9 cellular contexts compared by ENCODE assay signal in the genomic region with DNA sequence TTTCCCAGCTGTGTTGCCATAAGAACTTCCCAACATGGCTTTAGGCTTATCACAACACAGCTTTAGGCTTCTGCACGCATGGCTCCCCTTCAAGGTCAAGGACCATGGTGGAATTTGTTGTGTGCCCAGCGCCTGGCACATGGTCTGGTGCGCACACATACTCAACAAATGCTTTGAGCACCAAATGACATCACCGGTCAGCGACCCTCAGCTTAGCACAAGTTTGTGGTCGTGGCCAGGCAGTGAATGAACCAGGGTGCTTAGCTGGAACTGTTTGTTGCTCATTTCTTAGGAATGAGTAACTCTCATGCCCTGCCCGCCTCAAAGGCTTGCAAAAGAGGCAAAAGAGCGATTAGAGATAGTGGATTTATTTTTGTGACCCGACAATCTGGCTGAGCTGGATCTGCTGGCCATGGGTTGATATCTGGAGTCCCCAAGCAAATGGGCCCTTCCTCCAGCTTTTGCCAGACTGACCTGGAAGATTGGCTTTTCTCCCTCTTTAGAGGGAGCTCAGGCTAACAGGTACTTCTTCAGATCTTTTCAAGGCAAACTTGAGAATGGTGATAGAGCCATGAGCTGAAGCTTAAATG. TPM values are rescaled to one million over a fixed set of nuclear protein-coding genes. Genes with fewer than 3 reads are reported as not detected.
DNase-seq lines count a peak whose midpoint lies in the region; ATAC-seq and TF ChIP-seq lines count a peak whose summit lies in the region.
"Had no signal": no experiment of that assay in that cellular context is flagged by ENCODE, and none has a peak within 500 bp of the region (broad histone marks: within the 10 kb centered on the region; RNA-seq: fewer than 3 reads in every experiment).

No MANE protein-coding gene starts in this region.

- 61 to 71% (median 66%) methylated on average over 8 to 9 of the region's 9 CpGs for WGBS in adrenal gland, 4 donors

- no peaks in the 10 kb centered on the region for H3K36me3 ChIP-seq in adrenal gland (replicated peaks in 1 of 2)
- H3K36me3 ChIP-seq in tibial artery: no peaks in the 10 kb centered on the region

- DNase-seq in HS-27A (ENCODE audit: low read depth): peak; percentile 97
- peak in 6 of 7 donors; percentile 63 to 80 (median 76) for DNase-seq in adrenal gland
- DNase-seq in left ventricle myocardium superior: no peak
- DNase-seq in tibial artery: no peak
- DNase-seq in NAMALWA (ENCODE audit: low spot score): no peak
- no peak for DNase-seq in DMS79 treated with DMSO at 0.1 percent for 48 hours (lab: John Stamatoyannopoulos, UW)
- DNase-seq in GM19238 (ENCODE audit: insufficient read length, low spot score): no peak

- H3K4me1 ChIP-seq in adrenal gland (replicated peaks in 1 of 2): peaks cover 25 to 28% of the 10 kb centered on the region in 2 donors
- peaks cover 0 to 43% (median 22%) of the 10 kb centered on the region in 4 donors for H3K4me1 ChIP-seq in tibial artery

- no peaks in the 10 kb centered on the region for H3K9me3 ChIP-seq in adrenal gland (replicated peaks in 1 of 3)
- H3K9me3 ChIP-seq in tibial artery: no peaks in the 10 kb centered on the region

- H3K27me3 ChIP-seq in adrenal gland: no peaks in the 10 kb centered on the region
- H3K27me3 ChIP-seq in tibial artery: no peaks in the 10 kb centered on the region

- peak in 1 of 2 donors; percentile 22 for TF ChIP-seq POLR2A in adrenal gland (IDR thresholded peaks at IDR 0.05)

- H3K4me3 ChIP-seq in adrenal gland (no peak overlapping the region), tibial artery (no peak overlapping the region)
- H3K4me3 ChIP-seq: skin epidermis had no signal

- intact Hi-C loops in adrenal gland (cut with DNase I) (loop anchor here in 1 of 2 donors (10.0 kb wide), 1 partner anchor 153 kb away; no protein-coding TSS in a partner anchor), left ventricle myocardium superior (cut with micrococcal nuclease) (no loop called here), tibial artery (cut with DNase I; ENCODE audit: low total_unique reads) (no loop called here)

- no peak for TF ChIP-seq CTCF in adrenal gland (IDR thresholded peaks at IDR 0.05)
- no peak for TF ChIP-seq CTCF in tibial artery (IDR thresholded peaks at IDR 0.05)

- H3K27ac ChIP-seq in adrenal gland (peak overlapping the region in 4 of 5 donors; percentile 18 to 79 (median 68)), tibial artery (peak overlapping the region; percentile 14 to 18)
- H3K27ac ChIP-seq: skin epidermis had no signal

- ATAC-seq in left ventricle myocardium superior (peak; percentile 28), HG03571 (IDR thresholded peaks at IDR 0.05; ENCODE audit: unreplicated experiment) (no peak)

RNA-seq across cellular contexts. Expression of gene DAP, which starts 58.9 kb away (rescaled TPM):
- total RNA-seq in adrenal gland (100 to 1,000 TPM in 5 of 8 donors, 10 to 100 TPM in 3; 47.9 to 197 (median 125) TPM), left ventricle myocardium superior (16.9 TPM)
- polyA plus RNA-seq in adrenal gland: 100 to 1,000 TPM in 1 of 3 donors, 10 to 100 TPM in 2; 65.5 to 122 (median 68.4) TPM

Comparison
In these comparisons a context has a peak if more than half of its experiments do, and no peak if none do; other contexts are left out.
1. DNase-seq: peak in HS-27A (single experiment) and adrenal gland (6 of 7); none in left ventricle myocardium superior (single experiment), tibial artery (0 of 2), NAMALWA (single experiment), DMS79 treated with DMSO at 0.1 percent for 48 hours (single experiment) and GM19238 (single experiment).